ENCODE assay signal across 8 cellular contexts in genomic region chr15:80695911-80696651, GRCh38. TPM values are rescaled to one million over a fixed set of nuclear protein-coding genes. Genes with fewer than 3 reads are reported as not detected.
DNase-seq lines count a peak whose midpoint lies in the region; ATAC-seq, FAIRE-seq and TF ChIP-seq lines count a peak whose summit lies in the region.

No MANE protein-coding gene starts in this region.

- peak; percentile 27 for FAIRE-seq in GM12878 (lab: Jason Lieb, UNC)

- H3K79me2 ChIP-seq in GM23248 (ENCODE audit: insufficient read depth) (peaks cover 54% of the 10 kb centered on the region), GM12878 (ENCODE audit: control insufficient read depth, insufficient read depth, low read length) (peaks cover 15% of the 10 kb centered on the region)

- H3F3A ChIP-seq in GM23248 (ENCODE audit: insufficient read depth), result peaks cover 20% of the 10 kb centered on the region

- H2AFZ ChIP-seq in GM23248 (peak overlapping the region; percentile 63), GM12878 (ENCODE audit: control insufficient read depth, low read depth, low read length) (peak overlapping the region; percentile 78)

- TF ChIP-seq EP300 in GM12878 (IDR thresholded peaks at IDR 0.05; ENCODE audit: borderline replicate concordance in 1 of 2, control insufficient read depth in 1 of 2, low read depth in 2 of 2, low read length in 2 of 2), result no peak

- BruUV-seq in GM12878 (replicated peaks; lab: Mats Ljungman, UMichigan), result no TSS peak

- DNase-seq in AML-193 (lab: John Stamatoyannopoulos, UW) (peak; percentile 33 to 40), GM23248 (peak; percentile 54), RPMI7951 (ENCODE audit: low read depth) (peak; percentile 41), GM12878 (ENCODE audit: low read depth, low spot score) (no peak), iris pigment epithelial cell (ENCODE audit: low read depth) (peak; percentile 32), cerebellum (ENCODE audit: low spot score) (no peak), cerebellar nuclear complex (lab: John Stamatoyannopoulos, UW) (no peak)
- DNase-seq in stimulated activated CD4-positive, alpha-beta T cell treated with anti-CD3 and anti-CD28 coated beads, Interleukin-2, amount 100 ng/mL, for 24 hours, result peak; percentile 23 to 45

- WGBS in GM23248 (ENCODE audit: low coverage in 1 of 2, low lambda C conversion rate in 2 of 2, missing lambda C conversion rate in 2 of 2), 2 experiments, result 6 to 8% methylated on average over 35 to 40 of the region's 43 CpGs
- WGBS in GM12878 (ENCODE audit: insufficient coverage, insufficient replicate concordance, low lambda C conversion rate, missing lambda C conversion rate), result 9% methylated on average over 23 of the region's 43 CpGs

- TF ChIP-seq RAD21 in GM12878 (IDR thresholded peaks at IDR 0.05; ENCODE audit: insufficient read depth, low read depth, low read length), result no peak

- H3K9ac ChIP-seq in GM23248, result peak overlapping the region; percentile 79
- peak overlapping the region; percentile 56 for H3K9ac ChIP-seq in GM12878 (ENCODE audit: control insufficient read depth, insufficient read depth, low read length)

- H4K20me1 ChIP-seq in GM23248 (ENCODE audit: insufficient read depth) (peaks cover 13% of the 10 kb centered on the region; the same call in 1 of the 2 replicates), GM12878 (ENCODE audit: control insufficient read depth, insufficient read depth) (no peaks in the 10 kb centered on the region)

- H3K4me1 ChIP-seq in GM23248 (ENCODE audit: insufficient read depth) (peaks cover 37% of the 10 kb centered on the region), GM12878 (ENCODE audit: control insufficient read depth, insufficient read depth, low read length) (peaks cover 3% of the 10 kb centered on the region; the same call in 1 of the 2 replicates)

- in situ Hi-C loops in GM23248 (cut with MboI) (no loop called here), GM12878 (cut with MboI) (no loop called here)

- intact Hi-C loops in GM12878 (cut with micrococcal nuclease; ENCODE audit: unreplicated experiment), result loop anchor here (5.0 kb wide), 1 partner anchor 626 kb away; the partner anchor contains the start of gene STARD5

- H3K9me3 ChIP-seq in GM23248 (ENCODE audit: low read depth), result no peaks in the 10 kb centered on the region
- H3K9me3 ChIP-seq in GM12878 (replicated peaks; ENCODE audit: control insufficient read depth, insufficient read depth, low read length), result no peaks in the 10 kb centered on the region

- CTCF ChIA-PET in GM12878 (lab: Yijun Ruan, JAX), result interaction anchor here (0.6 to 4.3 kb wide), 7 partner anchors 10 to 128 kb away, joined by 3 to 27 read pairs (median 4); no protein-coding TSS in a partner anchor

- POLR2A ChIA-PET in GM12878 (lab: Charles Lee), result interaction anchor here (1.6 to 4.8 kb wide), 2 partner anchors 15 to 22 kb away, joined by 3 to 23 read pairs; no protein-coding TSS in a partner anchor

- peak; percentile 63 for ATAC-seq in GM12878

- no peaks in the 10 kb centered on the region for H3K27me3 ChIP-seq in GM23248 (replicated peaks; ENCODE audit: insufficient read depth)
- H3K27me3 ChIP-seq in GM12878 (replicated peaks in 1 of 2; ENCODE audit: control insufficient read depth in 2 of 2, insufficient read depth in 2 of 2, low read length in 1 of 2), result no peaks in the 10 kb centered on the region

- SMC1A ChIA-PET in GM12878 (lab: Charles Lee; ENCODE audit: uncharacterized antibody, unreplicated experiment), result interaction anchor here (0.8 to 4.2 kb wide), 8 partner anchors 10 to 80 kb away, joined by 3 to 18 read pairs (median 4); no protein-coding TSS in a partner anchor

- H3K4me2 ChIP-seq in GM23248 (ENCODE audit: unreplicated experiment) (peak overlapping the region; percentile 98), GM12878 (ENCODE audit: control insufficient read depth, insufficient read depth) (peak overlapping the region; percentile 75)

- no peaks in the 10 kb centered on the region for H3K9me2 ChIP-seq in GM23248 (ENCODE audit: insufficient read depth)

- H3K27ac ChIP-seq in GM23248 (no peak overlapping the region), GM12878 (ENCODE audit: control insufficient read depth, insufficient read depth) (0 out of 2 replicates have a peak overlapping the region, but pooled peaks have one; percentile 8)

- RAD21 ChIA-PET in GM12878 (lab: Charles Lee; ENCODE audit: unreplicated experiment), result interaction anchor here (0.6 to 2.3 kb wide), 5 partner anchors 12 to 96 kb away, joined by 3 to 17 read pairs (median 3); no protein-coding TSS in a partner anchor

- H3K4me3 ChIP-seq in GM23248 (peak overlapping the region; percentile 89), GM12878 (peak overlapping the region; percentile 88)

- peak; percentile 17 to 31 (median 21); a peak in 3 of 6 replicates for TF ChIP-seq CTCF in GM12878 (IDR thresholded peaks at IDR 0.05 in 2 of 3, conservative IDR thresholded peaks at IDR 0.05 in 1 of 3; ENCODE audit: control insufficient read depth in 2 of 3, extremely low read depth in 1 of 3, insufficient read depth in 1 of 3, low read depth in 3 of 3, low read length in 3 of 3)

- TF ChIP-seq POLR2A in GM12878 (IDR thresholded peaks at IDR 0.05; ENCODE audit: low read depth, low read length), result no peak

- H3K36me3 ChIP-seq in GM23248 (ENCODE audit: low read depth), result no peaks in the 10 kb centered on the region
- H3K36me3 ChIP-seq in GM12878 (ENCODE audit: control insufficient read depth in 2 of 2, insufficient read depth in 2 of 2, low read length in 1 of 2), result no peaks in the 10 kb centered on the region

TF ChIP-seq in GM12878, 131 proteins besides CTCF, POLR2A, EP300 and RAD21:
- no peak for TF ChIP-seq ZNF24 (IDR thresholded peaks at IDR 0.05)
- peak; percentile 26; the same call in 1 of the 2 replicates for TF ChIP-seq SMC3 (IDR thresholded peaks at IDR 0.05; ENCODE audit: borderline replicate concordance, low read length)
- peak; percentile 78 for TF ChIP-seq HDAC6 (IDR thresholded peaks at IDR 0.05; ENCODE audit: unreplicated experiment)

RNA-seq across cellular contexts. Expression of gene ABHD17C, which starts 1.0 kb away (rescaled TPM):
- total RNA-seq in GM23248 (2014; rRNA removed; shearing (Covaris generic)), result 3.8 and 8.3 TPM in 2 replicates
- 2.1 and 2.2 TPM in 2 replicates for polyA plus RNA-seq in GM23248 (2016; fragmentation: Nextera tagmentation; extraction: Ambion mirVana)
- 4.5 and 7.0 TPM in 2 replicates for total RNA-seq in RPMI7951 (2014; rRNA removed; shearing (Covaris generic))
- total RNA-seq in GM12878 (2013; cell fraction: nucleolus; rRNA removed), result 3.4 and 3.5 TPM in 2 replicates
- 3.3 TPM in 2 replicates for total RNA-seq in GM12878 (2014; rRNA removed)
- total RNA-seq in GM12878 (2014; rRNA removed; fragmentation: Illumina TruSeq; extraction: Trizol), result 4.8 and 4.9 TPM in 2 replicates
- 11.0 and 12.2 TPM in 2 replicates for total RNA-seq in GM12878 (2021)
- polyA plus RNA-seq in GM12878 (2011; ENCODE audit: low read depth), result 1.5 TPM
- polyA plus RNA-seq in GM12878 (2011; rRNA removed), result 10.9 and 11.4 TPM in 2 replicates
- 9.8 and 10.5 TPM in 2 replicates for polyA plus RNA-seq in GM12878 (2011; cell fraction: cytosol; rRNA removed)
- 5.4 and 5.7 TPM in 2 replicates for polyA plus RNA-seq in GM12878 (2011; cell fraction: nucleus; rRNA removed)
- polyA plus RNA-seq in GM12878 (2012), result 2.4 and 3.9 TPM in 2 replicates
- 11.3 and 12.0 TPM in 2 replicates for polyA plus RNA-seq in GM12878 (2014; fragmentation: Illumina TruSeq; extraction: Trizol)
- 1 to 10 TPM; 4.9 to 6.2 TPM for polyA plus RNA-seq in GM12878 (2014; fragmentation: Nextera tagmentation; extraction: Ambion mirVana)
- 6.8 and 6.9 TPM in 2 replicates for polyA plus RNA-seq in GM12878 (2014; rRNA removed)
- 1 to 10 TPM in 1 of 2 experiments, under 1 TPM in 1; 0.92 to 1.3 TPM for polyA plus RNA-seq in GM12878 (2016; fragmentation: Nextera tagmentation; extraction: Ambion mirVana)
- 15.7 and 18.6 TPM in 2 replicates for polyA minus RNA-seq in GM12878 (2011; rRNA and poly(A)+ RNA removed)
- polyA minus RNA-seq in GM12878 (2011; cell fraction: cytosol; rRNA and poly(A)+ RNA removed), result 7.9 and 11.4 TPM in 2 replicates
- 5.4 and 9.7 TPM in 2 replicates for polyA minus RNA-seq in GM12878 (2011; cell fraction: nucleus; rRNA and poly(A)+ RNA removed)
- total RNA-seq in cerebellum, result 18.5 TPM

Comparison
In these comparisons a context has a peak if more than half of its experiments do, and no peak if none do; other contexts are left out.
1. DNase-seq: peak in AML-193 (2 of 2), GM23248 (single experiment), RPMI7951 (single experiment), iris pigment epithelial cell (single experiment) and stimulated activated CD4-positive, alpha-beta T cell treated with anti-CD3 and anti-CD28 coated beads, Interleukin-2, amount 100 ng/mL, for 24 hours (2 of 2); none in GM12878 (single experiment), cerebellum (single experiment) and cerebellar nuclear complex (0 of 2).